ENCODE assay signal across 12 cellular contexts in the genomic region with DNA sequence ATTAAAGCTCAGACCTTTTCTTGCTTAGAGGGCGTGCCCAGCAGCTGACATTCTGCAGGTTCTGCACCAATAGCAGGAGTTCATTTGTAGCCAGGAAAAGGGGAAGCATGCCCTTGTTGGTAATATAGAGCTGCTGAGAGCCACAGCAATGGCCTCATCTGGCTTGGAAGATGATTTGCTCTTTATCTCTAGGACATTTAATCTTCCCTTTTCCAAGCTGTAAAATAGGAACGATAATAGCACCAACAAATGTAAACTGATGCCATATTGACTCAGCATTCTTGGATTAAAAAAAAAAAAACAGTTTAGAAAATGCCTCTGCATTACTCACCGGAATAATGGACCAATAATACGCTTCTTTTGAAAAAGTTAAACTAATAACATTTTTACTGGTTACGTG.
DNase-seq lines count a peak whose midpoint lies in the region; ATAC-seq and TF ChIP-seq lines count a peak whose summit lies in the region.
"Had no signal": no experiment of that assay in that cellular context is flagged by ENCODE, and none has a peak within 500 bp of the region (broad histone marks: within the 10 kb centered on the region; RNA-seq: fewer than 3 reads in every experiment).

No MANE protein-coding gene starts in this region.

- H3K4me3 Mint-ChIP-seq in WTC11 = no peak overlapping the region

- peaks cover 6% of the 10 kb centered on the region for H3K4me1 ChIP-seq in HAP-1
- peaks cover 2% of the 10 kb centered on the region for H3K4me1 ChIP-seq in ovary (ENCODE audit: insufficient read depth)
- H3K4me1 ChIP-seq: SJCRH30 had no signal

- TF ChIP-seq EP300 in ovary (IDR thresholded peaks at IDR 0.05) = no peak

- in situ Hi-C loops in HAP-1 (cut with MboI; ENCODE audit: low sequenced_read_pairs) = no loop called here

- no peaks in the 10 kb centered on the region for H3K9me3 ChIP-seq in HAP-1
- H3K9me3 ChIP-seq in ovary = no peaks in the 10 kb centered on the region
- H3K9me3 ChIP-seq: SJCRH30 had no signal

- POLR2A ChIA-PET in WTC11 (lab: Charles Lee) = no interaction called here

- TF ChIP-seq CTCF in WTC11 (IDR thresholded peaks at IDR 0.05) = no peak
- TF ChIP-seq CTCF in ovary (IDR thresholded peaks at IDR 0.05) = no peak

- peak; percentile 80 for ATAC-seq in WTC11
- no peak for ATAC-seq in HG03025 (IDR thresholded peaks at IDR 0.05; ENCODE audit: low FRiP score, unreplicated experiment)
- ATAC-seq in HG03439 (IDR thresholded peaks at IDR 0.05; ENCODE audit: unreplicated experiment) = no peak
- ATAC-seq: sciatic nerve had no signal

- no peaks in the 10 kb centered on the region for H3K27me3 Mint-ChIP-seq in WTC11 (ENCODE audit: low read depth)

- intact Hi-C loops in ovary (cut with DNase I) = no loop called here

- no peak overlapping the region for H3K4me3 ChIP-seq in HAP-1
- H3K4me3 ChIP-seq in ovary = no peak overlapping the region
- H3K4me3 ChIP-seq: SJCRH30 had no signal

- no peaks in the 10 kb centered on the region for H3K36me3 Mint-ChIP-seq in WTC11

- no peaks in the 10 kb centered on the region for H3K27me3 ChIP-seq in HAP-1 (ENCODE audit: low read depth)
- H3K27me3 ChIP-seq in ovary = no peaks in the 10 kb centered on the region
- H3K27me3 ChIP-seq: SJCRH30 had no signal

- peak; percentile 40 to 41 for DNase-seq in HAP-1 (ENCODE audit: low spot score in 2 of 2)
- DNase-seq in NCI-H1436 (lab: John Stamatoyannopoulos, UW) = peak; percentile 2
- DNase-seq in WTC11 (ENCODE audit: low spot score) = no peak
- peak; percentile 53 for DNase-seq in myocyte (ENCODE audit: low read depth)
- DNase-seq in activated CD8-positive, alpha-beta memory T cell treated with anti-CD3 and anti-CD28 coated beads, Interleukin-2, amount 50 U/mL, for 48 hours = no peak
- no peak for DNase-seq in ovary
- DNase-seq: aorta had no signal

- TF ChIP-seq POLR2A in ovary (IDR thresholded peaks at IDR 0.05) = no peak

- H3K27ac Mint-ChIP-seq in WTC11 = no peak overlapping the region

- no peaks in the 10 kb centered on the region for H3K36me3 ChIP-seq in HAP-1 (replicated peaks)
- no peaks in the 10 kb centered on the region for H3K36me3 ChIP-seq in ovary
- H3K36me3 ChIP-seq: SJCRH30 had no signal

- 32 to 41% (median 32%) methylated on average over 5 of the region's 5 CpGs for WGBS in ovary, 3 donors

- H3K27ac ChIP-seq in ovary = no peak overlapping the region
- H3K27ac ChIP-seq: epithelial cell of prostate, SJCRH30 had no signal

- peaks cover 18% of the 10 kb centered on the region for H3K4me1 Mint-ChIP-seq in WTC11

- no peaks in the 10 kb centered on the region for H3K9me3 Mint-ChIP-seq in WTC11

- CTCF ChIA-PET in WTC11 (lab: Charles Lee) = interaction anchor here (0.6 to 1.5 kb wide), 7 partner anchors 22 to 795 kb away, joined by 3 to 6 read pairs (median 4); no protein-coding TSS in a partner anchor

TF ChIP-seq in WTC11, 78 proteins besides CTCF, POLR2A, EP300 and RAD21:
- no peak for TF ChIP-seq KAT7 (CRISPR knock-in tag; IDR thresholded peaks at IDR 0.05; ENCODE audit: borderline replicate concordance)
- no peak for TF ChIP-seq ZNF512 (CRISPR knock-in tag; IDR thresholded peaks at IDR 0.05; ENCODE audit: borderline replicate concordance)
- no peak for TF ChIP-seq ESRRA (CRISPR knock-in tag; IDR thresholded peaks at IDR 0.05; ENCODE audit: borderline replicate concordance)
- TF ChIP-seq, protein P1, sequence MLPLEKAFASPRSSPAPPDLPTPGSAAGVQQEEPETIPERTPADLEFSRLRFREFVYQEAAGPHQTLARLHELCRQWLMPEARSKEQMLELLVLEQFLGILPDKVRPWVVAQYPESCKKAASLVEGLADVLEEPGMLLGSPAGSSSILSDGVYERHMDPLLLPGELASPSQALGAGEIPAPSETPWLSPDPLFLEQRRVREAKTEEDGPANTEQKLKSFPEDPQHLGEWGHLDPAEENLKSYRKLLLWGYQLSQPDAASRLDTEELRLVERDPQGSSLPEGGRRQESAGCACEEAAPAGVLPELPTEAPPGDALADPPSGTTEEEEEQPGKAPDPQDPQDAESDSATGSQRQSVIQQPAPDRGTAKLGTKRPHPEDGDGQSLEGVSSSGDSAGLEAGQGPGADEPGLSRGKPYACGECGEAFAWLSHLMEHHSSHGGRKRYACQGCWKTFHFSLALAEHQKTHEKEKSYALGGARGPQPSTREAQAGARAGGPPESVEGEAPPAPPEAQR (CRISPR knock-in tag; IDR thresholded peaks at IDR 0.05) = no peak
- TF ChIP-seq ETV6 (CRISPR knock-in tag; IDR thresholded peaks at IDR 0.05) = no peak
- no peak for TF ChIP-seq NR3C1 (CRISPR knock-in tag; conservative IDR thresholded peaks at IDR 0.05; ENCODE audit: low read depth)
- no peak for TF ChIP-seq FOXJ3 (CRISPR knock-in tag; IDR thresholded peaks at IDR 0.05; ENCODE audit: borderline replicate concordance)
- TF ChIP-seq, protein P2, sequence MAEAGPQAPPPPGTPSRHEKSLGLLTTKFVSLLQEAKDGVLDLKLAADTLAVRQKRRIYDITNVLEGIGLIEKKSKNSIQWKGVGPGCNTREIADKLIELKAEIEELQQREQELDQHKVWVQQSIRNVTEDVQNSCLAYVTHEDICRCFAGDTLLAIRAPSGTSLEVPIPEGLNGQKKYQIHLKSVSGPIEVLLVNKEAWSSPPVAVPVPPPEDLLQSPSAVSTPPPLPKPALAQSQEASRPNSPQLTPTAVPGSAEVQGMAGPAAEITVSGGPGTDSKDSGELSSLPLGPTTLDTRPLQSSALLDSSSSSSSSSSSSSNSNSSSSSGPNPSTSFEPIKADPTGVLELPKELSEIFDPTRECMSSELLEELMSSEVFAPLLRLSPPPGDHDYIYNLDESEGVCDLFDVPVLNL (CRISPR knock-in tag; IDR thresholded peaks at IDR 0.05; ENCODE audit: borderline replicate concordance, low read depth) = no peak
- TF ChIP-seq FOXK1 (CRISPR knock-in tag; IDR thresholded peaks at IDR 0.05) = no peak
- no peak for TF ChIP-seq ATF1 (CRISPR knock-in tag; IDR thresholded peaks at IDR 0.05)
- TF ChIP-seq ELF4 (CRISPR knock-in tag; IDR thresholded peaks at IDR 0.05; ENCODE audit: low read depth) = no peak
- no peak for TF ChIP-seq ZNF263 (CRISPR knock-in tag; IDR thresholded peaks at IDR 0.05; ENCODE audit: low read depth)
- TF ChIP-seq TEAD4 (CRISPR knock-in tag; IDR thresholded peaks at IDR 0.05) = no peak
- TF ChIP-seq MXD4 (CRISPR knock-in tag; IDR thresholded peaks at IDR 0.05; ENCODE audit: borderline replicate concordance) = no peak
- TF ChIP-seq ARID4B (CRISPR knock-in tag; IDR thresholded peaks at IDR 0.05; ENCODE audit: borderline replicate concordance) = no peak
- TF ChIP-seq TEAD1 (CRISPR knock-in tag; IDR thresholded peaks at IDR 0.05) = no peak
- TF ChIP-seq IRF2 (CRISPR knock-in tag; IDR thresholded peaks at IDR 0.05; ENCODE audit: borderline replicate concordance, low read depth) = no peak
- TF ChIP-seq, protein P3, sequence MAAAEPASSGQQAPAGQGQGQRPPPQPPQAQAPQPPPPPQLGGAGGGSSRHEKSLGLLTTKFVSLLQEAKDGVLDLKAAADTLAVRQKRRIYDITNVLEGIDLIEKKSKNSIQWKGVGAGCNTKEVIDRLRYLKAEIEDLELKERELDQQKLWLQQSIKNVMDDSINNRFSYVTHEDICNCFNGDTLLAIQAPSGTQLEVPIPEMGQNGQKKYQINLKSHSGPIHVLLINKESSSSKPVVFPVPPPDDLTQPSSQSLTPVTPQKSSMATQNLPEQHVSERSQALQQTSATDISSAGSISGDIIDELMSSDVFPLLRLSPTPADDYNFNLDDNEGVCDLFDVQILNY (CRISPR knock-in tag; IDR thresholded peaks at IDR 0.05) = no peak

Comparison
In these comparisons a context has a peak if more than half of its experiments do, and no peak if none do; other contexts are left out.
1. DNase-seq: peak in HAP-1 (2 of 2), NCI-H1436 (single experiment) and myocyte (single experiment); none in WTC11 (single experiment), activated CD8-positive, alpha-beta memory T cell treated with anti-CD3 and anti-CD28 coated beads, Interleukin-2, amount 50 U/mL, for 48 hours (single experiment) and ovary (0 of 5).